In the genomic region with DNA sequence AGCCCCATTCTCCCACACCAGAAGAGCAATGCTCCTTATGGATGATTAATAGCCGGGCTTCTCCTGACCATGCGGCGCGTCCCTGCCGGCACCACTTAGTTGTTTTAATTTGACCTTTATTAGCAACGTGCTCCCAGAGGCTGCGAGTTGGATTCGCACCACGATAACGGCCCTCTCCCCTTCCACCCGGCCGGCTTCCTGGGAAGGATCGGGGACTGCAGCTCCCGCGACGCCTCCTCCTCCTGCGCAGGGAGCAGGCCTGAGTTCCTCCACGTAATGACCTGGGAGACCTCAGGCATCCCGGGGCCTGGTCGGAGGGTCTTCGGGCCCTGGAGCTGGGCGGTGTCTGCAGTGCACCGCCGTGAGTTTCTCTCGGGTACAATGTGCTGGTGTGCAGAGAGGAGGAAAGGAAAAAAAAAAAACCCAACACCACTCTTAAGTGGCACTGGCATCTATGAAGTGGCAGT, we compare ENCODE assay signal across 1 cellular context.
TF ChIP-seq lines count a peak whose summit lies in the region.

No MANE protein-coding gene starts in this region.

TF ChIP-seq in HepG2, 621 proteins besides CTCF, POLR2A, EP300 and RAD21 (continued from another document):
- no peak for TF ChIP-seq SRSF1 (optimal IDR thresholded peaks at IDR 0.05; ENCODE audit: low read depth, low read length)
- TF ChIP-seq TSC22D2 (CRISPR knock-in tag; IDR thresholded peaks at IDR 0.05; ENCODE audit: borderline replicate concordance), result no peak
